In the genomic region with DNA sequence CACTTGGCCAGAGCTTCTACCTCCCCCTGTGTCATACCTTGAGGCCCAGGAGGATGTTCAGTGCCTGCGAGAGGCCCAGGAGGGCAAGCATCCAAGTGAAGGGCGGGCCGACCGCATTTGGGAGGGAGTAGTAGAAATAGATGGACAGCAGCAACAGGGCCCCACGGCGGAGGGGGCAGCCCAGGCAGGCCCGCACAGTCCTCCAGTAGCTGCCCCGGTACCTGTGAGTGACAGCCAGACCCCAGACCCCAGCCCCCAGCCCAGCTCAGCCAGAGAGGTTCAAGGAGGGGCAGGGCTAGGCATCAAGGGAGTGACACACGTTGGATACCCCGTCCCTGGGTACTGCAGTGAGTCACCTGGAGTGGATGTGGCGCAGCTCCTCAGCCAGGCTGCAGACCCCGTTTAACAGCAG, we compare ENCODE assay signal across 8 cellular contexts. TPM values are rescaled to one million over a fixed set of nuclear protein-coding genes. Genes with fewer than 3 reads are reported as not detected.
DNase-seq lines count a peak whose midpoint lies in the region; ATAC-seq and TF ChIP-seq lines count a peak whose summit lies in the region.

No MANE protein-coding gene starts in this region.

- no peak for ATAC-seq in GM21619 (IDR thresholded peaks at IDR 0.05; ENCODE audit: unreplicated experiment)

- DNase-seq in HCEC 1CT, result peak; percentile 16
- DNase-seq in activated T-cell treated with anti-CD3 and anti-CD28 coated beads, Interleukin-2, amount 50 U/mL, for 1 hour, result peak; percentile 54
- peak; percentile 59 for DNase-seq in fibroblast of the aortic adventitia (ENCODE audit: low read depth)
- DNase-seq in stimulated activated CD4-positive, alpha-beta T cell treated with anti-CD3 and anti-CD28 coated beads, Interleukin-4, amount 100 ng/mL, for 1 hour, result peak; percentile 50
- no peak for DNase-seq in CD1c-positive myeloid dendritic cell (ENCODE audit: extremely low spot score)
- no peak for DNase-seq in DMS153 treated with DMSO at 0.1 percent for 48 hours (lab: John Stamatoyannopoulos, UW; ENCODE audit: unreplicated experiment)
- no peak for DNase-seq in hypothalamus (lab: John Stamatoyannopoulos, UW)

- TF ChIP-seq CTCF in fibroblast of the aortic adventitia (IDR thresholded peaks at IDR 0.05; ENCODE audit: insufficient read depth, low read length), result no peak

- H3K4me3 ChIP-seq in fibroblast of the aortic adventitia (ENCODE audit: low read depth, low read length), result peak overlapping the region; percentile 87

RNA-seq across cellular contexts. Expression of a gene that starts 1.4 kb away (rescaled TPM):
- total RNA-seq in fibroblast of the aortic adventitia (ENCODE audit: low replicate concordance), result 15.0 and 42.1 TPM in 2 replicates

RNA-seq across cellular contexts. Expression of a gene that starts 10.3 kb away (rescaled TPM):
- not detected in 2 replicates for total RNA-seq in fibroblast of the aortic adventitia (ENCODE audit: low replicate concordance)

RNA-seq across cellular contexts. Expression of a gene that starts 18.6 kb away (rescaled TPM):
- total RNA-seq in fibroblast of the aortic adventitia (ENCODE audit: low replicate concordance), result 0.36 and 1.1 TPM in 2 replicates

RNA-seq across cellular contexts. Expression of a gene that starts 41.8 kb away (rescaled TPM):
- 4.7 and 9.9 TPM in 2 replicates for total RNA-seq in fibroblast of the aortic adventitia (ENCODE audit: low replicate concordance)

Comparison
In these comparisons a context has a peak if more than half of its experiments do, and no peak if none do; other contexts are left out.
1. DNase-seq: peak in HCEC 1CT (single experiment), activated T-cell treated with anti-CD3 and anti-CD28 coated beads, Interleukin-2, amount 50 U/mL, for 1 hour (single experiment), fibroblast of the aortic adventitia (single experiment) and stimulated activated CD4-positive, alpha-beta T cell treated with anti-CD3 and anti-CD28 coated beads, Interleukin-4, amount 100 ng/mL, for 1 hour (single experiment); none in CD1c-positive myeloid dendritic cell (single experiment), DMS153 treated with DMSO at 0.1 percent for 48 hours (single experiment) and hypothalamus (0 of 51).